ENCODE assay signal across 1 cellular context in the genomic region with DNA sequence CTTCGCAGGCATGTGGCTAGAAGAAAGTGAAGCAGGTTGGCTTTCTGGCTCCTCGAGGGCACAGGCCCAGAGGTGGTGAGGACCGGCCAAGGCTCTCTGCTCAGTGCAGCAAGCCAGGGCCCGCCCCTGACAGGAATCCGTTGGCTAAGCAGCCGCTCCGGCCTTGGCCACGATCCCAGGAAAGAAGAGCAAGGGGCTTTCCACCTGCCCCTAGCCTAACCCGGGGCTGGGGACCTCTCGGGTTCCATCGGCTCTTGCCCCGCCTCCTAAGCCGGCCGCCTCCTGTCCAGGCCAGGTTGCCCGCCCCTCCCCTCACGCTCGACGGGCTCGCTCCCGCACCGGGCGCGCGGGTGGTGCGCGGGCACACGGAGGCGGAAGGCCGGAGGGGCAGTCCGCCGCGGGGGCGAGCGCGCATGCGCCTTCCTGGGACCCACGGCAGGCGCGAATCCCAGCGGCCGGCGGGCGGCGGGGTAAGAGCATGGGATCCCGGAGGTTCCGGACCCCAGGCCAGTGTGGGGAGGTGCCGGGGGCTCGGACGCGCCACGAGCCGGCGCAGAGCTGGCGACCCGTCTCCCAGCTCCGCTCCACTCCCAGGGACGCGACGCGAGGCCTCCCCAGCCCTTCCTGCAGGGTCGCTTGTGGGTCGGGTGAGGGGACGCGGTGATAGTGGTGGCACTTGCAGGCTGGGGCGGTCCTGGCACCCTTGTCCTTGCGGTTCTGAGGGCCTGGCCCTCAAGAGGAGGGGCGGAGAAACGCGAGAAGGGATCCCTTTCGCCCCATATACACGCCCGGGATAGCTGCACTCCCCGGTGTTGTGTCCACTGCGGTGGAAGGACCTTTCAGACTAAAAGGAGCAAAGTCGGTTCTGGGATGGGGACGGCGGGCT.
TF ChIP-seq lines count a peak whose summit lies in the region.

Gene ALG6 (plus strand): TSS at position 410 of the 886 bp plus-strand sequence. CDS start 3,351 bp downstream, outside the sequence.

TF ChIP-seq in HepG2, 621 proteins besides CTCF, POLR2A, EP300 and RAD21 (continued from another document and continues in another):
- TF ChIP-seq, protein P1, sequence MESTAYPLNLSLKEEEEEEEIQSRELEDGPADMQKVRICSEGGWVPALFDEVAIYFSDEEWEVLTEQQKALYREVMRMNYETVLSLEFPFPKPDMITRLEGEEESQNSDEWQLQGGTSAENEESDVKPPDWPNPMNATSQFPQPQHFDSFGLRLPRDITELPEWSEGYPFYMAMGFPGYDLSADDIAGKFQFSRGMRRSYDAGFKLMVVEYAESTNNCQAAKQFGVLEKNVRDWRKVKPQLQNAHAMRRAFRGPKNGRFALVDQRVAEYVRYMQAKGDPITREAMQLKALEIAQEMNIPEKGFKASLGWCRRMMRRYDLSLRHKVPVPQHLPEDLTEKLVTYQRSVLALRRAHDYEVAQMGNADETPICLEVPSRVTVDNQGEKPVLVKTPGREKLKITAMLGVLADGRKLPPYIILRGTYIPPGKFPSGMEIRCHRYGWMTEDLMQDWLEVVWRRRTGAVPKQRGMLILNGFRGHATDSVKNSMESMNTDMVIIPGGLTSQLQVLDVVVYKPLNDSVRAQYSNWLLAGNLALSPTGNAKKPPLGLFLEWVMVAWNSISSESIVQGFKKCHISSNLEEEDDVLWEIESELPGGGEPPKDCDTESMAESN (CRISPR knock-in tag; conservative IDR thresholded peaks at IDR 0.05) = peak; percentile 92
- TF ChIP-seq, protein P2, sequence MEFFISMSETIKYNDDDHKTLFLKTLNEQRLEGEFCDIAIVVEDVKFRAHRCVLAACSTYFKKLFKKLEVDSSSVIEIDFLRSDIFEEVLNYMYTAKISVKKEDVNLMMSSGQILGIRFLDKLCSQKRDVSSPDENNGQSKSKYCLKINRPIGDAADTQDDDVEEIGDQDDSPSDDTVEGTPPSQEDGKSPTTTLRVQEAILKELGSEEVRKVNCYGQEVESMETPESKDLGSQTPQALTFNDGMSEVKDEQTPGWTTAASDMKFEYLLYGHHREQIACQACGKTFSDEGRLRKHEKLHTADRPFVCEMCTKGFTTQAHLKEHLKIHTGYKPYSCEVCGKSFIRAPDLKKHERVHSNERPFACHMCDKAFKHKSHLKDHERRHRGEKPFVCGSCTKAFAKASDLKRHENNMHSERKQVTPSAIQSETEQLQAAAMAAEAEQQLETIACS (CRISPR knock-in tag; IDR thresholded peaks at IDR 0.05) = peak; percentile 99
- peak; percentile 36 for TF ChIP-seq IKZF4 (CRISPR knock-in tag; IDR thresholded peaks at IDR 0.05; ENCODE audit: borderline replicate concordance, low read depth, not compliant biosample characterization)
- TF ChIP-seq HDAC1 (CRISPR knock-in tag; IDR thresholded peaks at IDR 0.05) = peak; percentile 88
- peak; percentile 89 for TF ChIP-seq PHF8 (CRISPR knock-in tag; IDR thresholded peaks at IDR 0.05)
- no peak for TF ChIP-seq SRSF1 (optimal IDR thresholded peaks at IDR 0.05; ENCODE audit: low read depth, low read length)
- TF ChIP-seq MEF2D (CRISPR knock-in tag; IDR thresholded peaks at IDR 0.05) = no peak
- TF ChIP-seq KAT8 (CRISPR knock-in tag; IDR thresholded peaks at IDR 0.05) = peak; percentile 58
- no peak for TF ChIP-seq PHB2 (IDR thresholded peaks at IDR 0.05; ENCODE audit: partially characterized antibody)
- no peak for TF ChIP-seq CENPX (CRISPR knock-in tag; IDR thresholded peaks at IDR 0.05)
- peak; percentile 32 for TF ChIP-seq CBX1 (IDR thresholded peaks at IDR 0.05; ENCODE audit: low read depth)
- no peak for TF ChIP-seq ZNF672 (CRISPR knock-in tag; IDR thresholded peaks at IDR 0.05)
- TF ChIP-seq TARDBP (CRISPR knock-in tag; IDR thresholded peaks at IDR 0.05) = peak; percentile 82; the same call in 1 of the 2 replicates
- no peak for TF ChIP-seq ZNF224 (CRISPR knock-in tag; IDR thresholded peaks at IDR 0.05)
- TF ChIP-seq ATF5 (CRISPR knock-in tag; IDR thresholded peaks at IDR 0.05; ENCODE audit: low read depth) = no peak; the same call in 1 of the 2 replicates
- TF ChIP-seq SRSF9 (IDR thresholded peaks at IDR 0.05; ENCODE audit: borderline replicate concordance, insufficient read depth, low read depth, low read length, poor library complexity, severe bottlenecking) = no peak
- no peak for TF ChIP-seq RAD51 (IDR thresholded peaks at IDR 0.05; ENCODE audit: borderline replicate concordance)
- TF ChIP-seq, protein P3, sequence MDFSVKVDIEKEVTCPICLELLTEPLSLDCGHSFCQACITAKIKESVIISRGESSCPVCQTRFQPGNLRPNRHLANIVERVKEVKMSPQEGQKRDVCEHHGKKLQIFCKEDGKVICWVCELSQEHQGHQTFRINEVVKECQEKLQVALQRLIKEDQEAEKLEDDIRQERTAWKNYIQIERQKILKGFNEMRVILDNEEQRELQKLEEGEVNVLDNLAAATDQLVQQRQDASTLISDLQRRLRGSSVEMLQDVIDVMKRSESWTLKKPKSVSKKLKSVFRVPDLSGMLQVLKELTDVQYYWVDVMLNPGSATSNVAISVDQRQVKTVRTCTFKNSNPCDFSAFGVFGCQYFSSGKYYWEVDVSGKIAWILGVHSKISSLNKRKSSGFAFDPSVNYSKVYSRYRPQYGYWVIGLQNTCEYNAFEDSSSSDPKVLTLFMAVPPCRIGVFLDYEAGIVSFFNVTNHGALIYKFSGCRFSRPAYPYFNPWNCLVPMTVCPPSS (IDR thresholded peaks at IDR 0.05) = no peak
- TF ChIP-seq ZNF589 (CRISPR knock-in tag; conservative IDR thresholded peaks at IDR 0.05) = no peak
- no peak for TF ChIP-seq ZNF207 (IDR thresholded peaks at IDR 0.05; ENCODE audit: borderline replicate concordance)
- no peak for TF ChIP-seq ZNF549 (CRISPR knock-in tag; IDR thresholded peaks at IDR 0.05)
- no peak for TF ChIP-seq ZXDC (CRISPR knock-in tag; IDR thresholded peaks at IDR 0.05)
- peak; percentile 32; the same call in 1 of the 2 replicates for TF ChIP-seq ZNF275 (CRISPR knock-in tag; IDR thresholded peaks at IDR 0.05; ENCODE audit: borderline replicate concordance)
- no peak for TF ChIP-seq ZNF737 (CRISPR knock-in tag; IDR thresholded peaks at IDR 0.05; ENCODE audit: borderline replicate concordance)
- no peak for TF ChIP-seq ZNF121 (CRISPR knock-in tag; IDR thresholded peaks at IDR 0.05)
- TF ChIP-seq CBX2 (IDR thresholded peaks at IDR 0.05; ENCODE audit: low read depth, low read length) = no peak
- TF ChIP-seq CBX2 (CRISPR knock-in tag; IDR thresholded peaks at IDR 0.05; ENCODE audit: low read depth) = no peak
- TF ChIP-seq, protein P4, sequence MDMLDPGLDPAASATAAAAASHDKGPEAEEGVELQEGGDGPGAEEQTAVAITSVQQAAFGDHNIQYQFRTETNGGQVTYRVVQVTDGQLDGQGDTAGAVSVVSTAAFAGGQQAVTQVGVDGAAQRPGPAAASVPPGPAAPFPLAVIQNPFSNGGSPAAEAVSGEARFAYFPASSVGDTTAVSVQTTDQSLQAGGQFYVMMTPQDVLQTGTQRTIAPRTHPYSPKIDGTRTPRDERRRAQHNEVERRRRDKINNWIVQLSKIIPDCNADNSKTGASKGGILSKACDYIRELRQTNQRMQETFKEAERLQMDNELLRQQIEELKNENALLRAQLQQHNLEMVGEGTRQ (IDR thresholded peaks at IDR 0.05; ENCODE audit: low read depth, low read length) = no peak
- TF ChIP-seq, protein P4 (CRISPR knock-in tag; IDR thresholded peaks at IDR 0.05; ENCODE audit: borderline replicate concordance) = no peak
- no peak for TF ChIP-seq ATAD3A (CRISPR knock-in tag; IDR thresholded peaks at IDR 0.05)
- TF ChIP-seq THAP7 (CRISPR knock-in tag; IDR thresholded peaks at IDR 0.05) = no peak
- no peak for TF ChIP-seq ZNF446 (CRISPR knock-in tag; IDR thresholded peaks at IDR 0.05)
- TF ChIP-seq ZNF576 (CRISPR knock-in tag; IDR thresholded peaks at IDR 0.05) = peak; percentile 77; the same call in 1 of the 2 replicates
- TF ChIP-seq, protein P5, sequence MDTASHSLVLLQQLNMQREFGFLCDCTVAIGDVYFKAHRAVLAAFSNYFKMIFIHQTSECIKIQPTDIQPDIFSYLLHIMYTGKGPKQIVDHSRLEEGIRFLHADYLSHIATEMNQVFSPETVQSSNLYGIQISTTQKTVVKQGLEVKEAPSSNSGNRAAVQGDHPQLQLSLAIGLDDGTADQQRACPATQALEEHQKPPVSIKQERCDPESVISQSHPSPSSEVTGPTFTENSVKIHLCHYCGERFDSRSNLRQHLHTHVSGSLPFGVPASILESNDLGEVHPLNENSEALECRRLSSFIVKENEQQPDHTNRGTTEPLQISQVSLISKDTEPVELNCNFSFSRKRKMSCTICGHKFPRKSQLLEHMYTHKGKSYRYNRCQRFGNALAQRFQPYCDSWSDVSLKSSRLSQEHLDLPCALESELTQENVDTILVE (CRISPR knock-in tag; IDR thresholded peaks at IDR 0.05) = no peak
- no peak for TF ChIP-seq RORA (CRISPR knock-in tag; IDR thresholded peaks at IDR 0.05)
- no peak for TF ChIP-seq PBX3 (CRISPR knock-in tag; IDR thresholded peaks at IDR 0.05; ENCODE audit: borderline replicate concordance)
- no peak for TF ChIP-seq SOX13 (IDR thresholded peaks at IDR 0.05)
- TF ChIP-seq SOX13 (CRISPR knock-in tag; conservative IDR thresholded peaks at IDR 0.05 in 1 of 2, IDR thresholded peaks at IDR 0.05 in 1 of 2) = no peak; a peak in 1 of 4 replicates
- no peak for TF ChIP-seq ZBTB1 (CRISPR knock-in tag; IDR thresholded peaks at IDR 0.05; ENCODE audit: borderline replicate concordance)
- no peak for TF ChIP-seq ZNF251 (CRISPR knock-in tag; IDR thresholded peaks at IDR 0.05)
- peak; percentile 39; the same call in 1 of the 2 replicates for TF ChIP-seq ZBTB43 (CRISPR knock-in tag; conservative IDR thresholded peaks at IDR 0.05)
- TF ChIP-seq ASH2L (IDR thresholded peaks at IDR 0.05; ENCODE audit: insufficient read length, low read depth, low read length) = peak; percentile 43
- TF ChIP-seq KDM4B (CRISPR knock-in tag; IDR thresholded peaks at IDR 0.05) = no peak
